Comparison of ENCODE assay signal across 1 cellular context in the genomic region with DNA sequence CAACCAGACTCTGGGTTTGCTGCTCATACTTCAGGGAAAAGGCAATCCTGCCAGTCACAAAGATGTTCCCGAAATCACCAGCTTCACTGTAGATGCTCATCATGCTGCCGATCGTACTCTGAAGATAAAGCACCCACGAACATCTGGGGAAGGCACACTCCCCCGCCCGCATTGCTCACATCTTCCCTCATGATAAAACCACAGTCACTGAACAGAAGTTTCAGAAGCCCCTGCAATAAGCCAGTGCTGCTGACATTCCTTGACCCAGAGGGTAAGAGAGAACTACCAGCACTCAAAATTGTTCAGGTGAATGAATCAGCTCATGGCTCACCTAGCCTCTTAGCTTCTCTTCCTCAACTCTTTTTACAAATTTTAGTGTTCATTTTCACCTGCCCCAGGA.
TF ChIP-seq lines count a peak whose summit lies in the region.

No MANE protein-coding gene starts in this region.

TF ChIP-seq in GM23338, 12 proteins besides CTCF, POLR2A, EP300 and RAD21 (continued from another document):
- TF ChIP-seq, protein P1, sequence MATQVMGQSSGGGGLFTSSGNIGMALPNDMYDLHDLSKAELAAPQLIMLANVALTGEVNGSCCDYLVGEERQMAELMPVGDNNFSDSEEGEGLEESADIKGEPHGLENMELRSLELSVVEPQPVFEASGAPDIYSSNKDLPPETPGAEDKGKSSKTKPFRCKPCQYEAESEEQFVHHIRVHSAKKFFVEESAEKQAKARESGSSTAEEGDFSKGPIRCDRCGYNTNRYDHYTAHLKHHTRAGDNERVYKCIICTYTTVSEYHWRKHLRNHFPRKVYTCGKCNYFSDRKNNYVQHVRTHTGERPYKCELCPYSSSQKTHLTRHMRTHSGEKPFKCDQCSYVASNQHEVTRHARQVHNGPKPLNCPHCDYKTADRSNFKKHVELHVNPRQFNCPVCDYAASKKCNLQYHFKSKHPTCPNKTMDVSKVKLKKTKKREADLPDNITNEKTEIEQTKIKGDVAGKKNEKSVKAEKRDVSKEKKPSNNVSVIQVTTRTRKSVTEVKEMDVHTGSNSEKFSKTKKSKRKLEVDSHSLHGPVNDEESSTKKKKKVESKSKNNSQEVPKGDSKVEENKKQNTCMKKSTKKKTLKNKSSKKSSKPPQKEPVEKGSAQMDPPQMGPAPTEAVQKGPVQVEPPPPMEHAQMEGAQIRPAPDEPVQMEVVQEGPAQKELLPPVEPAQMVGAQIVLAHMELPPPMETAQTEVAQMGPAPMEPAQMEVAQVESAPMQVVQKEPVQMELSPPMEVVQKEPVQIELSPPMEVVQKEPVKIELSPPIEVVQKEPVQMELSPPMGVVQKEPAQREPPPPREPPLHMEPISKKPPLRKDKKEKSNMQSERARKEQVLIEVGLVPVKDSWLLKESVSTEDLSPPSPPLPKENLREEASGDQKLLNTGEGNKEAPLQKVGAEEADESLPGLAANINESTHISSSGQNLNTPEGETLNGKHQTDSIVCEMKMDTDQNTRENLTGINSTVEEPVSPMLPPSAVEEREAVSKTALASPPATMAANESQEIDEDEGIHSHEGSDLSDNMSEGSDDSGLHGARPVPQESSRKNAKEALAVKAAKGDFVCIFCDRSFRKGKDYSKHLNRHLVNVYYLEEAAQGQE (IDR thresholded peaks at IDR 0.05; ENCODE audit: unreplicated experiment), result no peak
- TF ChIP-seq POLR2AphosphoS5 (IDR thresholded peaks at IDR 0.05; ENCODE audit: low read depth), result no peak
